In genomic region chr1:59432531-59433439, GRCh38 we compare ENCODE assay signal across 10 cellular contexts.
DNase-seq lines count a peak whose midpoint lies in the region; ATAC-seq and TF ChIP-seq lines count a peak whose summit lies in the region.
"Had no signal": no experiment of that assay in that cellular context is flagged by ENCODE, and none has a peak within 500 bp of the region (broad histone marks: within the 10 kb centered on the region; RNA-seq: fewer than 3 reads in every experiment).

No MANE protein-coding gene starts in this region.

- TF ChIP-seq POLR2A in transverse colon (IDR thresholded peaks at IDR 0.05): no peak

- H2BK12ac ChIP-seq in mesenchymal stem cell (ENCODE audit: low read length in 2 of 2): no peak overlapping the region

- no peak overlapping the region for H3K4me3 ChIP-seq in mesenchymal stem cell (ENCODE audit: insufficient read depth in 1 of 2, low read depth in 1 of 2, low read length in 2 of 2)
- no peak overlapping the region for H3K4me3 ChIP-seq in transverse colon

- H3K9ac ChIP-seq in mesenchymal stem cell (ENCODE audit: low read length): peak overlapping the region; percentile 18

- TF ChIP-seq CTCF in transverse colon (IDR thresholded peaks at IDR 0.05) (no peak), natural killer cell (IDR thresholded peaks at IDR 0.05) (no peak)

- H3K4me2 ChIP-seq in mesenchymal stem cell (ENCODE audit: low read length, poor library complexity, severe bottlenecking): peak overlapping the region; percentile 14

- H2BK5ac ChIP-seq in mesenchymal stem cell (ENCODE audit: low read depth, low read length, poor library complexity, severe bottlenecking): peak overlapping the region; percentile 33

- H3K36me3 Mint-ChIP-seq in natural killer cell: no peaks in the 10 kb centered on the region

- no peaks in the 10 kb centered on the region for H3K9me3 Mint-ChIP-seq in natural killer cell
- H3K9me3 Mint-ChIP-seq: dendritic cell treated with granulocyte-macrophage colony-stimulating factor and Interleukin-4, amounts not matched to agents 40 ng/mL and 50 ng/mL, for 4 days; naive thymus-derived CD8-positive, alpha-beta T cell had no signal

- no peaks in the 10 kb centered on the region for H3K79me1 ChIP-seq in mesenchymal stem cell (replicated peaks; ENCODE audit: low read length, poor library complexity, severe bottlenecking)

- H3K27ac Mint-ChIP-seq in natural killer cell: no peak overlapping the region
- H3K27ac Mint-ChIP-seq: dendritic cell treated with granulocyte-macrophage colony-stimulating factor and Interleukin-4, amounts not matched to agents 40 ng/mL and 50 ng/mL, for 4 days had no signal

- H3K18ac ChIP-seq in mesenchymal stem cell (ENCODE audit: low read depth in 1 of 2, low read length in 2 of 2): no peak overlapping the region

- DNase-seq in mesenchymal stem cell (no peak), SHP77 (lab: John Stamatoyannopoulos, UW) (no peak), transverse colon (no peak), natural killer cell (no peak), Kasumi-1 (lab: John Stamatoyannopoulos, UW) (no peak)
- DNase-seq: naive thymus-derived CD8-positive, alpha-beta T cell had no signal

- H3K4me3 Mint-ChIP-seq in natural killer cell: no peak overlapping the region
- H3K4me3 Mint-ChIP-seq: dendritic cell treated with granulocyte-macrophage colony-stimulating factor and Interleukin-4, amounts not matched to agents 40 ng/mL and 50 ng/mL, for 4 days; naive thymus-derived CD8-positive, alpha-beta T cell had no signal

- H3K36me3 ChIP-seq in mesenchymal stem cell (ENCODE audit: control insufficient read depth in 1 of 2, insufficient read depth in 2 of 2, low read depth in 1 of 2, low read length in 2 of 2) (no peaks in the 10 kb centered on the region), transverse colon (no peaks in the 10 kb centered on the region)

- H3K9me3 ChIP-seq in mesenchymal stem cell (ENCODE audit: control insufficient read depth, low read length) (no peaks in the 10 kb centered on the region), transverse colon (no peaks in the 10 kb centered on the region)

- no peaks in the 10 kb centered on the region for H3K27me3 Mint-ChIP-seq in natural killer cell (ENCODE audit: low read depth in 2 of 2)
- H3K27me3 Mint-ChIP-seq: dendritic cell treated with granulocyte-macrophage colony-stimulating factor and Interleukin-4, amounts not matched to agents 40 ng/mL and 50 ng/mL, for 4 days; naive thymus-derived CD8-positive, alpha-beta T cell had no signal

- H3K27me3 ChIP-seq in mesenchymal stem cell (ENCODE audit: control insufficient read depth in 1 of 2, insufficient read depth in 1 of 2, low read length in 2 of 2) (no peaks in the 10 kb centered on the region), transverse colon (no peaks in the 10 kb centered on the region)

- H2AFZ ChIP-seq in mesenchymal stem cell (ENCODE audit: low read depth, low read length): no peak overlapping the region

- no peak for TF ChIP-seq EP300 in transverse colon (IDR thresholded peaks at IDR 0.05; ENCODE audit: low read depth)

- no peaks in the 10 kb centered on the region for H3K4me1 Mint-ChIP-seq in natural killer cell
- H3K4me1 Mint-ChIP-seq: naive thymus-derived CD8-positive, alpha-beta T cell had no signal

- H3K4me1 ChIP-seq in mesenchymal stem cell (ENCODE audit: control insufficient read depth, insufficient read depth, low read depth, low read length) (peaks cover 7% of the 10 kb centered on the region), transverse colon (peaks cover 0 to 25% (median 4%) of the 10 kb centered on the region in 4 donors)

- H3K23ac ChIP-seq in mesenchymal stem cell (ENCODE audit: low read length in 2 of 2): no peak overlapping the region

- no peak overlapping the region for H4K91ac ChIP-seq in mesenchymal stem cell (ENCODE audit: low read length)

- ATAC-seq in GM18517 (IDR thresholded peaks at IDR 0.05; ENCODE audit: unreplicated experiment) (peak; percentile 100), GM21723 (IDR thresholded peaks at IDR 0.05; ENCODE audit: unreplicated experiment) (peak; percentile 94), HG03575 (IDR thresholded peaks at IDR 0.05; ENCODE audit: extremely low read depth, insufficient number of reproducible peaks, low FRiP score, unreplicated experiment) (peak; percentile 90), natural killer cell (no peak)
- ATAC-seq: naive thymus-derived CD8-positive, alpha-beta T cell had no signal

- H3K14ac ChIP-seq in mesenchymal stem cell (ENCODE audit: low read length in 2 of 2): no peak overlapping the region

- H3K27ac ChIP-seq in mesenchymal stem cell (ENCODE audit: low read length, poor library complexity, severe bottlenecking): peak overlapping the region; percentile 81
- peak overlapping the region in 1 of 4 donors; percentile 22 for H3K27ac ChIP-seq in transverse colon

- no peak overlapping the region for H3K4ac ChIP-seq in mesenchymal stem cell (ENCODE audit: low read depth in 1 of 2, low read length in 2 of 2)

- intact Hi-C loops in transverse colon (cut with DNase I; ENCODE audit: low total_unique reads) (no loop called here), natural killer cell (cut with micrococcal nuclease) (no loop called here)

- H2BK120ac ChIP-seq in mesenchymal stem cell (ENCODE audit: low read depth, low read length): no peak overlapping the region

- no peak overlapping the region for H4K8ac ChIP-seq in mesenchymal stem cell (ENCODE audit: low read length)

- WGBS in mesenchymal stem cell: 94% methylated on average over 5 of the region's 6 CpGs
- WGBS in transverse colon (ENCODE audit: low coverage in 1 of 2), 2 donors: 48 to 65% methylated on average over 3 to 6 of the region's 6 CpGs

- peak overlapping the region; percentile 86 for H2AK5ac ChIP-seq in mesenchymal stem cell (ENCODE audit: low read length, severe bottlenecking)

- no peak overlapping the region for H2BK15ac ChIP-seq in mesenchymal stem cell (ENCODE audit: low read depth, poor library complexity, severe bottlenecking)

- in situ Hi-C loops in transverse colon (cut with MboI; ENCODE audit: low pct_ligation_motif_present in 1 of 4, low pct_unique_long_range_greater_than_20kb in 1 of 4, low sequenced_read_pairs in 3 of 4): no loop called here

Comparison
In these comparisons a context has a peak if more than half of its experiments do, and no peak if none do; other contexts are left out.
1. ATAC-seq: peak in GM18517 (single experiment), GM21723 (single experiment) and HG03575 (single experiment); none in natural killer cell (0 of 3).